Comparison of ENCODE assay signal across 1 cellular context in genomic region chr2:233081232-233081730, GRCh38.
A peak's percentile ranks its signal among the peaks of the same experiment; 100 is the strongest.
TF ChIP-seq lines count a peak whose summit lies in the region.

No MANE protein-coding gene starts in this region.

TF ChIP-seq in GM12878, 131 proteins besides CTCF, POLR2A, EP300 and RAD21 (continued from another document):
- TF ChIP-seq, protein P1, sequence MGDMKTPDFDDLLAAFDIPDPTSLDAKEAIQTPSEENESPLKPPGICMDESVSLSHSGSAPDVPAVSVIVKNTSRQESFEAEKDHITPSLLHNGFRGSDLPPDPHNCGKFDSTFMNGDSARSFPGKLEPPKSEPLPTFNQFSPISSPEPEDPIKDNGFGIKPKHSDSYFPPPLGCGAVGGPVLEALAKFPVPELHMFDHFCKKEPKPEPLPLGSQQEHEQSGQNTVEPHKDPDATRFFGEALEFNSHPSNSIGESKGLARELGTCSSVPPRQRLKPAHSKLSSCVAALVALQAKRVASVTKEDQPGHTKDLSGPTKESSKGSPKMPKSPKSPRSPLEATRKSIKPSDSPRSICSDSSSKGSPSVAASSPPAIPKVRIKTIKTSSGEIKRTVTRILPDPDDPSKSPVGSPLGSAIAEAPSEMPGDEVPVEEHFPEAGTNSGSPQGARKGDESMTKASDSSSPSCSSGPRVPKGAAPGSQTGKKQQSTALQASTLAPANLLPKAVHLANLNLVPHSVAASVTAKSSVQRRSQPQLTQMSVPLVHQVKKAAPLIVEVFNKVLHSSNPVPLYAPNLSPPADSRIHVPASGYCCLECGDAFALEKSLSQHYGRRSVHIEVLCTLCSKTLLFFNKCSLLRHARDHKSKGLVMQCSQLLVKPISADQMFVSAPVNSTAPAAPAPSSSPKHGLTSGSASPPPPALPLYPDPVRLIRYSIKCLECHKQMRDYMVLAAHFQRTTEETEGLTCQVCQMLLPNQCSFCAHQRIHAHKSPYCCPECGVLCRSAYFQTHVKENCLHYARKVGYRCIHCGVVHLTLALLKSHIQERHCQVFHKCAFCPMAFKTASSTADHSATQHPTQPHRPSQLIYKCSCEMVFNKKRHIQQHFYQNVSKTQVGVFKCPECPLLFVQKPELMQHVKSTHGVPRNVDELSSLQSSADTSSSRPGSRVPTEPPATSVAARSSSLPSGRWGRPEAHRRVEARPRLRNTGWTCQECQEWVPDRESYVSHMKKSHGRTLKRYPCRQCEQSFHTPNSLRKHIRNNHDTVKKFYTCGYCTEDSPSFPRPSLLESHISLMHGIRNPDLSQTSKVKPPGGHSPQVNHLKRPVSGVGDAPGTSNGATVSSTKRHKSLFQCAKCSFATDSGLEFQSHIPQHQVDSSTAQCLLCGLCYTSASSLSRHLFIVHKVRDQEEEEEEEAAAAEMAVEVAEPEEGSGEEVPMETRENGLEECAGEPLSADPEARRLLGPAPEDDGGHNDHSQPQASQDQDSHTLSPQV (IDR thresholded peaks at IDR 0.05): peak; percentile 10; the same call in 1 of the 2 replicates
- TF ChIP-seq RB1 (IDR thresholded peaks at IDR 0.05; ENCODE audit: borderline replicate concordance): no peak
- no peak for TF ChIP-seq IKZF1 (conservative IDR thresholded peaks at IDR 0.05)
- TF ChIP-seq SREBF2 (IDR thresholded peaks at IDR 0.05; ENCODE audit: low read length): no peak
- peak; percentile 28 for TF ChIP-seq JUNB (IDR thresholded peaks at IDR 0.05)
- peak; percentile 71; the same call in 1 of the 2 replicates for TF ChIP-seq RFX5 (IDR thresholded peaks at IDR 0.05; ENCODE audit: low read depth, low read length)
- peak; percentile 60 for TF ChIP-seq NR2F1 (conservative IDR thresholded peaks at IDR 0.05)
- TF ChIP-seq ZBTB40 (IDR thresholded peaks at IDR 0.05; ENCODE audit: borderline replicate concordance): peak; percentile 52; the same call in 1 of the 2 replicates
- TF ChIP-seq HDGF (IDR thresholded peaks at IDR 0.05): no peak
- TF ChIP-seq CBX3 (IDR thresholded peaks at IDR 0.05; ENCODE audit: borderline replicate concordance, low read depth): no peak
- TF ChIP-seq BRCA1 (IDR thresholded peaks at IDR 0.05; ENCODE audit: low read depth, low read length): no peak
- TF ChIP-seq CBFB (IDR thresholded peaks at IDR 0.05; ENCODE audit: low read depth): peak; percentile 30; the same call in 1 of the 2 replicates
- TF ChIP-seq SPI1 (IDR thresholded peaks at IDR 0.05; ENCODE audit: borderline replicate concordance, insufficient read depth, low read depth, low read length): peak; percentile 32; the same call in 1 of the 2 replicates
- TF ChIP-seq TCF7 (IDR thresholded peaks at IDR 0.05; ENCODE audit: borderline replicate concordance): peak; percentile 64; the same call in 1 of the 2 replicates
- TF ChIP-seq SMC3 (IDR thresholded peaks at IDR 0.05; ENCODE audit: borderline replicate concordance, low read length): no peak
- no peak for TF ChIP-seq RUNX3 (IDR thresholded peaks at IDR 0.05; ENCODE audit: low read length)
- TF ChIP-seq NR2C1 (IDR thresholded peaks at IDR 0.05): peak; percentile 29
- TF ChIP-seq MXI1 (IDR thresholded peaks at IDR 0.05; ENCODE audit: low read depth, low read length): 0 out of 2 replicates have a peak, but pooled peaks have one; percentile 46
- TF ChIP-seq E2F4 (IDR thresholded peaks at IDR 0.05; ENCODE audit: low read depth, low read length): no peak
- no peak for TF ChIP-seq DPF2 (IDR thresholded peaks at IDR 0.05)
- TF ChIP-seq, protein P2, sequence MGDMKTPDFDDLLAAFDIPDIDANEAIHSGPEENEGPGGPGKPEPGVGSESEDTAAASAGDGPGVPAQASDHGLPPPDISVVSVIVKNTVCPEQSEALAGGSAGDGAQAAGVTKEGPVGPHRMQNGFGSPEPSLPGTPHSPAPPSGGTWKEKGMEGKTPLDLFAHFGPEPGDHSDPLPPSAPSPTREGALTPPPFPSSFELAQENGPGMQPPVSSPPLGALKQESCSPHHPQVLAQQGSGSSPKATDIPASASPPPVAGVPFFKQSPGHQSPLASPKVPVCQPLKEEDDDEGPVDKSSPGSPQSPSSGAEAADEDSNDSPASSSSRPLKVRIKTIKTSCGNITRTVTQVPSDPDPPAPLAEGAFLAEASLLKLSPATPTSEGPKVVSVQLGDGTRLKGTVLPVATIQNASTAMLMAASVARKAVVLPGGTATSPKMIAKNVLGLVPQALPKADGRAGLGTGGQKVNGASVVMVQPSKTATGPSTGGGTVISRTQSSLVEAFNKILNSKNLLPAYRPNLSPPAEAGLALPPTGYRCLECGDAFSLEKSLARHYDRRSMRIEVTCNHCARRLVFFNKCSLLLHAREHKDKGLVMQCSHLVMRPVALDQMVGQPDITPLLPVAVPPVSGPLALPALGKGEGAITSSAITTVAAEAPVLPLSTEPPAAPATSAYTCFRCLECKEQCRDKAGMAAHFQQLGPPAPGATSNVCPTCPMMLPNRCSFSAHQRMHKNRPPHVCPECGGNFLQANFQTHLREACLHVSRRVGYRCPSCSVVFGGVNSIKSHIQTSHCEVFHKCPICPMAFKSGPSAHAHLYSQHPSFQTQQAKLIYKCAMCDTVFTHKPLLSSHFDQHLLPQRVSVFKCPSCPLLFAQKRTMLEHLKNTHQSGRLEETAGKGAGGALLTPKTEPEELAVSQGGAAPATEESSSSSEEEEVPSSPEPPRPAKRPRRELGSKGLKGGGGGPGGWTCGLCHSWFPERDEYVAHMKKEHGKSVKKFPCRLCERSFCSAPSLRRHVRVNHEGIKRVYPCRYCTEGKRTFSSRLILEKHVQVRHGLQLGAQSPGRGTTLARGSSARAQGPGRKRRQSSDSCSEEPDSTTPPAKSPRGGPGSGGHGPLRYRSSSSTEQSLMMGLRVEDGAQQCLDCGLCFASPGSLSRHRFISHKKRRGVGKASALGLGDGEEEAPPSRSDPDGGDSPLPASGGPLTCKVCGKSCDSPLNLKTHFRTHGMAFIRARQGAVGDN (IDR thresholded peaks at IDR 0.05): peak; percentile 87
- TF ChIP-seq TAF1 (IDR thresholded peaks at IDR 0.05; ENCODE audit: borderline replicate concordance, low read depth, low read length): 0 out of 2 replicates have a peak, but pooled peaks have one; percentile 11
- no peak for TF ChIP-seq BCLAF1 (IDR thresholded peaks at IDR 0.05)
- TF ChIP-seq GABPA (IDR thresholded peaks at IDR 0.05; ENCODE audit: low read depth): no peak
- peak; percentile 47; the same call in 1 of the 2 replicates for TF ChIP-seq BACH1 (IDR thresholded peaks at IDR 0.05; ENCODE audit: borderline replicate concordance)
- no peak for TF ChIP-seq NBN (IDR thresholded peaks at IDR 0.05)
